ENCODE assay signal across 8 cellular contexts in the genomic region with DNA sequence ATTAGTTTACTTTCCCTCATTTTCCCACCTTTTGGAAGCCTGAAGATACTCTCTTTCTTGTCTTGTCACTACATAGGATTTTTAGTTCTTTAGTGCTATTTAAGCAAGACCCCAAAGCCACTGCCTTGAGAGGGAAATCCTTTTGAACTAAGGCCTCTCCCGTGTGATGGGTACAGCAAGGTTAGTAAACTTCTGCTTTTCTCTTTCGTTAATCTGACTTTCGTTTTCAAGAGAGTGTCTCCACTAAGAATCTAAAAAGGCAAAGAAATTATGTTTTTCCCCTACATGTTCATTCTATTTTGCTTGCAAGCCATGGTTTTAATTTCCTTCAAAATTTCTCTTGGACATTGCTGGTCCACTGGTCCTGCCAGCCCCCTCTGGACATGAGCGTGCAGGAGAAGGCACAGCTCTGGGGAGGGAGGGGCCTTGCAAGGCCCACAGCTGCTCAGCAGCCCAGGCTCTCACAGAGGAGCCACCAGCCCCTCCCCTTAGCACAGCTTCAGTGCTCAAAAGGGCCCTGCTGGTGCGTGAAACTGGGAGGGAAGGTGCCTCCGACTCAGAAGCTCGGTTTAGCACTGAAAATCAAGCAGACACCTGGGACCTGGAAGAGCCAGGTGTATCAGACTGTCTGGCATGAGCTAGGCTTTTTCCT.
A peak's percentile ranks its signal among the peaks of the same experiment; 100 is the strongest.
DNase-seq lines count a peak whose midpoint lies in the region; ATAC-seq, FAIRE-seq and TF ChIP-seq lines count a peak whose summit lies in the region.
"Had no signal": no experiment of that assay in that cellular context is flagged by ENCODE, and none has a peak within 500 bp of the region (broad histone marks: within the 10 kb centered on the region; RNA-seq: fewer than 3 reads in every experiment).

No MANE protein-coding gene starts in this region.

- H3K4me1 Mint-ChIP-seq in activated T-cell treated with anti-CD3 and anti-CD28 coated beads, Interleukin-2, amount 50 U/mL, for 24 hours (ENCODE audit: low read depth), result peaks cover 10% of the 10 kb centered on the region

- H3K4me3 ChIP-seq in osteoblast (ENCODE audit: insufficient read depth, low read length), result no peak overlapping the region

- H3K4me2 ChIP-seq in osteoblast (ENCODE audit: insufficient read depth, low read length), result peak overlapping the region; percentile 20

- no peaks in the 10 kb centered on the region for H3K27me3 ChIP-seq in osteoblast (ENCODE audit: insufficient read depth, low read length)
- H3K27me3 ChIP-seq: heart right ventricle had no signal

- peak overlapping the region; percentile 22 for H3K27ac Mint-ChIP-seq in activated T-cell treated with anti-CD3 and anti-CD28 coated beads, Interleukin-2, amount 50 U/mL, for 24 hours

- peak; percentile 38 for DNase-seq in GM18507 (ENCODE audit: extremely low spot score, insufficient read length, low read depth)
- peak; percentile 39 for DNase-seq in activated T-cell treated with anti-CD3 and anti-CD28 coated beads, Interleukin-2, amount 50 U/mL, for 24 hours
- no peak for DNase-seq in osteoblast (ENCODE audit: insufficient read length, low spot score, missing footprints)
- DNase-seq in activated effector memory CD4-positive, alpha-beta T cell treated with Interleukin-2 at 50 U/mL for 16 hours, result no peak
- DNase-seq in left lobe of liver (ENCODE audit: low spot score), result no peak
- DNase-seq: heart right ventricle had no signal

- FAIRE-seq in GM18507 (lab: Jason Lieb, UNC), result peak; percentile 92

- no peaks in the 10 kb centered on the region for H3K36me3 ChIP-seq in osteoblast (ENCODE audit: insufficient read depth, low read length)
- H3K36me3 ChIP-seq: heart right ventricle had no signal

- H3K4me3 Mint-ChIP-seq in activated T-cell treated with anti-CD3 and anti-CD28 coated beads, Interleukin-2, amount 50 U/mL, for 24 hours, result peak overlapping the region; percentile 58

- H3K27me3 Mint-ChIP-seq in activated T-cell treated with anti-CD3 and anti-CD28 coated beads, Interleukin-2, amount 50 U/mL, for 24 hours, result no peaks in the 10 kb centered on the region

- H3K79me2 ChIP-seq in osteoblast (ENCODE audit: insufficient read depth, low read length), result no peaks in the 10 kb centered on the region

- no peak overlapping the region for H3K27ac ChIP-seq in osteoblast (ENCODE audit: low read depth, low read length)
- H3K27ac ChIP-seq: heart right ventricle had no signal

- peak; percentile 97 for ATAC-seq in GM21515 (IDR thresholded peaks at IDR 0.05; ENCODE audit: unreplicated experiment)
- ATAC-seq in HG03571 (IDR thresholded peaks at IDR 0.05; ENCODE audit: unreplicated experiment), result peak; percentile 97
- ATAC-seq in left lobe of liver, result no peak

- no peaks in the 10 kb centered on the region for H4K20me1 ChIP-seq in osteoblast (ENCODE audit: insufficient read depth, low read length)

- H3K4me1 ChIP-seq in osteoblast (ENCODE audit: insufficient read depth, low read length), result no peaks in the 10 kb centered on the region

- H2AFZ ChIP-seq in osteoblast (ENCODE audit: low read length), result no peak overlapping the region

- no peaks in the 10 kb centered on the region for H3K36me3 Mint-ChIP-seq in activated T-cell treated with anti-CD3 and anti-CD28 coated beads, Interleukin-2, amount 50 U/mL, for 24 hours (ENCODE audit: low read depth)

- H3K9me3 Mint-ChIP-seq in activated T-cell treated with anti-CD3 and anti-CD28 coated beads, Interleukin-2, amount 50 U/mL, for 24 hours, result no peaks in the 10 kb centered on the region

- TF ChIP-seq CTCF in osteoblast (IDR thresholded peaks at IDR 0.05; ENCODE audit: extremely low read depth, low read depth, low read length), result no peak

- no peaks in the 10 kb centered on the region for H3K9me3 ChIP-seq in osteoblast (ENCODE audit: low read depth, low read length)
- H3K9me3 ChIP-seq: heart right ventricle had no signal

Comparison
In these comparisons a context has a peak if more than half of its experiments do, and no peak if none do; other contexts are left out.
1. DNase-seq: peak in GM18507 (single experiment) and activated T-cell treated with anti-CD3 and anti-CD28 coated beads, Interleukin-2, amount 50 U/mL, for 24 hours (single experiment); none in osteoblast (single experiment), activated effector memory CD4-positive, alpha-beta T cell treated with Interleukin-2 at 50 U/mL for 16 hours (single experiment) and left lobe of liver (single experiment).